Comparison of ENCODE assay signal across 23 cellular contexts in genomic region chr1:44489481-44489880, GRCh38.
DNase-seq lines count a peak whose midpoint lies in the region; TF ChIP-seq lines count a peak whose summit lies in the region.
"Had no signal": no experiment of that assay in that cellular context is flagged by ENCODE, and none has a peak within 500 bp of the region (broad histone marks: within the 10 kb centered on the region; RNA-seq: fewer than 3 reads in every experiment).

No MANE protein-coding gene starts in this region.

- H3K27ac ChIP-seq in transverse colon = no peak overlapping the region
- H3K27ac ChIP-seq: gastrocnemius medialis, lower lobe of right lung, neutrophil, right atrium auricular region, thyroid gland had no signal

- no peaks in the 10 kb centered on the region for H3K9me3 ChIP-seq in transverse colon
- H3K9me3 ChIP-seq: gastrocnemius medialis, lower lobe of right lung, neutrophil, right atrium auricular region, thyroid gland had no signal

- peaks cover 17% of the 10 kb centered on the region for H3K27me3 ChIP-seq in transverse colon
- H3K27me3 ChIP-seq: gastrocnemius medialis, neutrophil, right atrium auricular region, thyroid gland had no signal

- intact Hi-C loops in posterior vena cava (cut with DNase I) = no loop called here
- intact Hi-C loops in transverse colon (cut with DNase I; ENCODE audit: low total_unique reads) = no loop called here

- in situ Hi-C loops in transverse colon (cut with MboI; ENCODE audit: low pct_ligation_motif_present in 1 of 4, low pct_unique_long_range_greater_than_20kb in 1 of 4, low sequenced_read_pairs in 3 of 4) = no loop called here

- no peak for TF ChIP-seq EP300 in transverse colon (IDR thresholded peaks at IDR 0.05; ENCODE audit: low read depth)

- TF ChIP-seq CTCF in cardiac fibroblast (IDR thresholded peaks at IDR 0.05; ENCODE audit: low read depth, low read length) (no peak), transverse colon (IDR thresholded peaks at IDR 0.05) (no peak)

- H3K4me1 ChIP-seq in transverse colon = peaks cover 0 to 11% (median 5%) of the 10 kb centered on the region in 4 donors

- H3K4me3 ChIP-seq in cardiac fibroblast (replicated peaks in 1 of 2; ENCODE audit: low read depth in 2 of 2, low read length in 2 of 2) (no peak overlapping the region), transverse colon (no peak overlapping the region)
- H3K4me3 ChIP-seq: gastrocnemius medialis, lower lobe of right lung, right atrium auricular region, thyroid gland had no signal

- no peaks in the 10 kb centered on the region for H3K36me3 ChIP-seq in transverse colon
- H3K36me3 ChIP-seq: gastrocnemius medialis, lower lobe of right lung, neutrophil, right atrium auricular region, thyroid gland had no signal

- 88 to 89% methylated on average over 4 to 5 of the region's 5 CpGs for WGBS in transverse colon (ENCODE audit: low coverage in 1 of 2), 2 donors

- TF ChIP-seq POLR2A in transverse colon (IDR thresholded peaks at IDR 0.05) = no peak

- DNase-seq in EL (peak; percentile 84), M059J (ENCODE audit: low read depth) (peak; percentile 56), cardiac fibroblast (ENCODE audit: low read depth in 2 of 2) (peak; percentile 17 to 74), myocyte (ENCODE audit: low read depth) (peak; percentile 8), NCI-H1694 treated with DMSO at 0.1 percent for 48 hours (lab: John Stamatoyannopoulos, UW) (no peak), posterior vena cava (ENCODE audit: low spot score) (no peak), NOMO-1 (lab: John Stamatoyannopoulos, UW; ENCODE audit: unreplicated experiment in 2 of 2) (no peak), transverse colon (no peak)
- DNase-seq: ACHN; activated naive CD4-positive, alpha-beta T cell; activated T-cell treated with anti-CD3 and anti-CD28 coated beads, Interleukin-2, amount 50 U/mL, for 24 hours; amygdala; C1 segment of cervical spinal cord; cerebellar nuclear complex; gastrocnemius medialis; kidney; lower lobe of right lung; NCI-H1417 treated with DMSO at 0.1 percent for 48 hours; NCI-H524 treated with DMSO at 0.1 percent for 48 hours; stimulated activated CD4-positive, alpha-beta T cell treated with anti-CD3 and anti-CD28 coated beads, Interleukin-12 subunit alpha, Interleukin-12 subunit beta, amount 100 ng/mL, for 4 hours; thyroid gland had no signal

Comparison
In these comparisons a context has a peak if more than half of its experiments do, and no peak if none do; other contexts are left out.
1. DNase-seq: peak in EL (single experiment), M059J (single experiment), cardiac fibroblast (2 of 2) and myocyte (single experiment); none in NCI-H1694 treated with DMSO at 0.1 percent for 48 hours (single experiment), posterior vena cava (single experiment), NOMO-1 (0 of 2) and transverse colon (single experiment).